ENCODE assay signal across 30 cellular contexts in the genomic region with DNA sequence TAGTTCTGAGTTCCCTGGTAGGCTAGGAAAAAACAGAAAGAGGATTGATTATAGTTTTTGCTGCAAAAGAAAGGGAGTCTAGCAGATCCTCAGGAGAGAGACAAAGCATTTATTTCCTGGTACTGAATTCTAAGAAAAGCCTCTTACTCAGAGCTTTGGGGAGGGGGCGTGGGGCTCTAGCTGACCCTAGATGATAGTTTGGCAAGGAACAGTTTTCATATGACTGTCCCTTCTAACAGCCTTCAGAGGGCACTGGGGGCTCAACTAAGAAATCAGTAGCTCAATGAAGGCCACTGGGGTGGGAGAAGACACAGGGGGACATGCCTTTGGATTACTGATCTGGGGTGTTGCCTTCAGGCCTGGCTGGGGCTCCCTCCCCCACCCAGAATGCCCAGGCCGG. TPM values are rescaled to one million over a fixed set of nuclear protein-coding genes. Genes with fewer than 3 reads are reported as not detected.
"Had no signal": no experiment of that assay in that cellular context is flagged by ENCODE, and none has a peak within 500 bp of the region (broad histone marks: within the 10 kb centered on the region; RNA-seq: fewer than 3 reads in every experiment).

No MANE protein-coding gene starts in this region.

- H3K36me3 Mint-ChIP-seq: activated naive CD8-positive, alpha-beta T cell; brain; natural killer cell treated with Interleukin-12 subunit alpha and Interleukin-12 subunit beta and Interleukin-15 and Interleukin-18, amount 100 ng/mL, for 72 hours had no signal

- H3K27me3 ChIP-seq: vagina had no signal

- H3K36me3 ChIP-seq: ascending aorta, cardiac muscle cell, colonic mucosa, gastrocnemius medialis, right lobe of liver, stomach, thyroid gland, upper lobe of left lung, vagina had no signal

- H3K4me3 ChIP-seq: ascending aorta, cardiac muscle cell, colonic mucosa, dorsolateral prefrontal cortex, gastrocnemius medialis, mucosa of descending colon, right lobe of liver, stomach, thyroid gland, upper lobe of left lung, vagina had no signal

- H3K27ac ChIP-seq: ascending aorta, cardiac muscle cell, colonic mucosa, gastrocnemius medialis, right lobe of liver, stomach, thyroid gland, upper lobe of left lung, vagina had no signal

- ATAC-seq: effector memory CD8-positive, alpha-beta T cell; gastrocnemius medialis; left cardiac atrium; left ventricle myocardium superior; mucosa of descending colon; natural killer cell treated with Interleukin-12 subunit alpha and Interleukin-12 subunit beta and Interleukin-15 and Interleukin-18, amount 100 ng/mL, for 72 hours; right lobe of liver had no signal

- H3K27ac Mint-ChIP-seq: activated naive CD8-positive, alpha-beta T cell; brain; effector memory CD8-positive, alpha-beta T cell; natural killer cell treated with Interleukin-12 subunit alpha and Interleukin-12 subunit beta and Interleukin-15 and Interleukin-18, amount 100 ng/mL, for 72 hours had no signal

- DNase-seq: activated CD4-positive, alpha-beta T cell treated with anti-CD3 and anti-CD28 coated beads, Interleukin-2, amount 50 U/mL, for 4 hours; activated T-cell treated with anti-CD3 and anti-CD28 coated beads for 4 hours; cerebellar nuclear complex; colonic mucosa; effector memory CD8-positive, alpha-beta T cell; gastrocnemius medialis; glutamatergic neuron; left cardiac atrium; left ventricle myocardium superior; mucosa of descending colon; stimulated activated CD4-positive, alpha-beta T cell treated with anti-CD3 and anti-CD28 coated beads, Interleukin-2, amount 100 ng/mL, for 48 hours; stomach; T1000; thyroid gland; upper lobe of left lung had no signal

- H3K9me3 ChIP-seq: ascending aorta, colonic mucosa, gastrocnemius medialis, mucosa of descending colon, right lobe of liver, stomach, thyroid gland, upper lobe of left lung, vagina had no signal

- H3K4me1 ChIP-seq: colonic mucosa had no signal

- H3K9me3 Mint-ChIP-seq: brain; effector memory CD8-positive, alpha-beta T cell; natural killer cell treated with Interleukin-12 subunit alpha and Interleukin-12 subunit beta and Interleukin-15 and Interleukin-18, amount 100 ng/mL, for 72 hours had no signal

- H3K4me3 Mint-ChIP-seq: activated naive CD8-positive, alpha-beta T cell; effector memory CD8-positive, alpha-beta T cell; natural killer cell treated with Interleukin-12 subunit alpha and Interleukin-12 subunit beta and Interleukin-15 and Interleukin-18, amount 100 ng/mL, for 72 hours had no signal

RNA-seq across cellular contexts. Expression of gene CA7, which starts 4.0 kb away (rescaled TPM):
- total RNA-seq: ascending aorta; left cardiac atrium; left ventricle myocardium superior; lung microvascular endothelial cell; mesenteric fat pad; natural killer cell treated with Interleukin-12 subunit alpha and Interleukin-12 subunit beta and Interleukin-15 and Interleukin-18, amount 100 ng/mL, for 72 hours; osteocyte; posterior vena cava; right lobe of liver; skeletal muscle tissue; T-helper 1 cell treated with Interleukin-12 subunit alpha and Interleukin-12 subunit beta and Interleukin-4 antibody, amounts not matched to agents 30 ng/mL and 1 ng/mL, for 36 hours; upper lobe of left lung; vagina had no signal

RNA-seq across cellular contexts. Expression of gene TERB1, which starts 46.8 kb away (rescaled TPM):
- total RNA-seq: ascending aorta; cardiac muscle cell; gastrocnemius medialis; left cardiac atrium; left ventricle myocardium superior; mesenteric fat pad; myocyte; right lobe of liver; skeletal muscle tissue; stomach; T-helper 1 cell treated with Interleukin-12 subunit alpha and Interleukin-12 subunit beta and Interleukin-4 antibody, amounts not matched to agents 30 ng/mL and 1 ng/mL, for 36 hours; vagina had no signal
